10 cellular contexts compared by ENCODE assay signal in the genomic region with DNA sequence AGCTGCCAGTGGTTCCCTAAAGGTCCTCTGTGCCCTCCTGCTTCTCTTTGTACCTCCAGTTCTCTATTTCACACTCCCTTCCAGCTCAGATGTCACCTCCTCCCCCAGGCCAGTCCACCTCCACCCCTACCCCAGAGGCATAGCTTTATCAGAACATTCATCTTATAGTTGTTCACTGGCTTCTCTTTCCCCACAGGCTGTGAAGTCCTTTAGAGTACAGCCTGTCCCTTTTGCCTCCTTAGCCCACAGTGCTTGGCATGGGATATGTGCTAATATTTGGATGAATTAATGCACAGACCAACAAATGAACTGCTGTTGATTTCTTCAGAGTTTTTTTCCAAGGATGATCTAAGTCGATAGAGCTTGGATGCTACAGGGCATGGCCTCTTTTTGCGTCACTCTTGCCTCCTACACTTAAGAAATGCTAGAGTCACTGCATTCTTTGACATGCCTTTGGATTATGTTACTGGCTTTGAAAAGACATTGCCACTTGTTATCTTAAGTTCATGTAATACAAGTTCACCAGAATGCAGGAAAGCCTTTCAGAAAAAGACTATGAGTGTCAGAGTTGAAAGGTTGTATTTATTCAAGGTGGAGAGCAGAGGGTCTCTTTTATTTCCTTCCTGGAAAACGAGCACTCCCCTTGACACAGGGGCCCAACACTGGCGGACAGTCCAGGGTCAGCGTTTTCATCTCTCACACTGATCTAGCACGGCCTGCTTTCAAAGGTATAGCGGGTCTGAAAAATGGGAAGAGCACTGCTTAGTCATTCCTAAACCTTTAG.
A peak's percentile ranks its signal among the peaks of the same experiment; 100 is the strongest.
DNase-seq lines count a peak whose midpoint lies in the region; ATAC-seq, FAIRE-seq and TF ChIP-seq lines count a peak whose summit lies in the region.
"Had no signal": no experiment of that assay in that cellular context is flagged by ENCODE, and none has a peak within 500 bp of the region (broad histone marks: within the 10 kb centered on the region; RNA-seq: fewer than 3 reads in every experiment).

No MANE protein-coding gene starts in this region.

- H3K4me1 Mint-ChIP-seq in activated naive CD4-positive, alpha-beta T cell treated with anti-CD3 and anti-CD28 coated beads, Interleukin-2, amount 10 ng/mL, durations not matched to agents 7 days and 5 days, result peaks cover 49% of the 10 kb centered on the region
- H3K4me1 Mint-ChIP-seq in activated naive CD8-positive, alpha-beta T cell (ENCODE audit: low read depth), result peaks cover 38% of the 10 kb centered on the region
- peaks cover 37% of the 10 kb centered on the region for H3K4me1 Mint-ChIP-seq in stimulated activated effector memory CD8-positive, alpha-beta T cell treated with anti-CD3 and anti-CD28 coated beads, Interleukin-12 subunit alpha, Interleukin-12 subunit beta, amount 100 ng/mL, for 72 hours

- CTCF ChIA-PET in activated naive CD4-positive, alpha-beta T cell treated with anti-CD3 and anti-CD28 coated beads, Interleukin-2, amount 10 ng/mL, durations not matched to agents 7 days and 5 days (lab: Charles Lee), result interaction anchor here (0.7 to 1.8 kb wide), 2 partner anchors 25 to 29 kb away, joined by 3 to 6 read pairs; no protein-coding TSS in a partner anchor

- no peak for FAIRE-seq in GM12891 (lab: Jason Lieb, UNC)

- H3K9me3 ChIP-seq in heart left ventricle, result peaks cover 0 to 5% (median 0%) of the 10 kb centered on the region in 12 donors

- H3K4me3 Mint-ChIP-seq in activated naive CD4-positive, alpha-beta T cell treated with anti-CD3 and anti-CD28 coated beads, Interleukin-2, amount 10 ng/mL, durations not matched to agents 7 days and 5 days, result no peak overlapping the region
- peak overlapping the region; percentile 32 for H3K4me3 Mint-ChIP-seq in activated naive CD8-positive, alpha-beta T cell
- no peak overlapping the region for H3K4me3 Mint-ChIP-seq in stimulated activated effector memory CD8-positive, alpha-beta T cell treated with anti-CD3 and anti-CD28 coated beads, Interleukin-12 subunit alpha, Interleukin-12 subunit beta, amount 100 ng/mL, for 72 hours

- peaks cover 0 to 62% (median 36%) of the 10 kb centered on the region in 9 donors for H3K36me3 ChIP-seq in heart left ventricle

- H3K9me3 Mint-ChIP-seq in activated naive CD4-positive, alpha-beta T cell treated with anti-CD3 and anti-CD28 coated beads, Interleukin-2, amount 10 ng/mL, durations not matched to agents 7 days and 5 days, result no peaks in the 10 kb centered on the region
- no peaks in the 10 kb centered on the region for H3K9me3 Mint-ChIP-seq in activated naive CD8-positive, alpha-beta T cell (ENCODE audit: low read depth)
- no peaks in the 10 kb centered on the region for H3K9me3 Mint-ChIP-seq in stimulated activated effector memory CD8-positive, alpha-beta T cell treated with anti-CD3 and anti-CD28 coated beads, Interleukin-12 subunit alpha, Interleukin-12 subunit beta, amount 100 ng/mL, for 72 hours

- ATAC-seq in heart left ventricle, result peak in 3 of 4 donors; percentile 15 to 50 (median 18)
- ATAC-seq in stimulated activated effector memory CD8-positive, alpha-beta T cell treated with anti-CD3 and anti-CD28 coated beads, Interleukin-12 subunit alpha, Interleukin-12 subunit beta, amount 100 ng/mL, for 72 hours, result no peak

- DNase-seq in activated naive CD4-positive, alpha-beta T cell treated with anti-CD3 and anti-CD28 coated beads, Interleukin-2, amount 10 ng/mL, durations not matched to agents 7 days and 5 days, result no peak
- no peak for DNase-seq in activated naive CD4-positive, alpha-beta T cell treated with anti-CD3 and anti-CD28 coated beads, Interleukin-2, amount 50 U/mL, for 16 hours
- DNase-seq in heart left ventricle (no peak), putamen (ENCODE audit: low spot score) (no peak), GM12891 (ENCODE audit: insufficient read length, low spot score) (no peak), posterior cingulate gyrus (no peak)
- DNase-seq in stimulated activated effector memory CD8-positive, alpha-beta T cell treated with anti-CD3 and anti-CD28 coated beads, Interleukin-12 subunit alpha, Interleukin-12 subunit beta, amount 100 ng/mL, for 72 hours (ENCODE audit: low spot score in 2 of 2), result no peak
- DNase-seq: activated CD4-positive, alpha-beta T cell treated with anti-CD3 and anti-CD28 coated beads, Interleukin-2, amount 50 U/mL, for 1 hour; NCI-H2107 had no signal

- TF ChIP-seq POLR2A in heart left ventricle (IDR thresholded peaks at IDR 0.05) (no peak), GM12891 (IDR thresholded peaks at IDR 0.05; ENCODE audit: low read depth, low read length) (no peak)

- H3K27ac Mint-ChIP-seq in activated naive CD4-positive, alpha-beta T cell treated with anti-CD3 and anti-CD28 coated beads, Interleukin-2, amount 10 ng/mL, durations not matched to agents 7 days and 5 days, result peak overlapping the region; percentile 83
- peak overlapping the region; percentile 76 for H3K27ac Mint-ChIP-seq in activated naive CD8-positive, alpha-beta T cell
- H3K27ac Mint-ChIP-seq in stimulated activated effector memory CD8-positive, alpha-beta T cell treated with anti-CD3 and anti-CD28 coated beads, Interleukin-12 subunit alpha, Interleukin-12 subunit beta, amount 100 ng/mL, for 72 hours, result peak overlapping the region; percentile 66

- H3K4me3 ChIP-seq in heart left ventricle, result no peak overlapping the region

- 87 to 90% (median 88%) methylated on average over 7 of the region's 7 CpGs for WGBS in heart left ventricle, 4 donors

- no peak overlapping the region for H3K27ac ChIP-seq in heart left ventricle

- no peaks in the 10 kb centered on the region for H3K27me3 ChIP-seq in heart left ventricle

- peaks cover 65% of the 10 kb centered on the region for H3K36me3 Mint-ChIP-seq in activated naive CD4-positive, alpha-beta T cell treated with anti-CD3 and anti-CD28 coated beads, Interleukin-2, amount 10 ng/mL, durations not matched to agents 7 days and 5 days
- peaks cover 18% of the 10 kb centered on the region for H3K36me3 Mint-ChIP-seq in activated naive CD8-positive, alpha-beta T cell
- peaks cover 92% of the 10 kb centered on the region for H3K36me3 Mint-ChIP-seq in stimulated activated effector memory CD8-positive, alpha-beta T cell treated with anti-CD3 and anti-CD28 coated beads, Interleukin-12 subunit alpha, Interleukin-12 subunit beta, amount 100 ng/mL, for 72 hours

- H3K4me1 ChIP-seq in heart left ventricle, result peaks cover 0 to 17% (median 0%) of the 10 kb centered on the region in 12 donors

- intact Hi-C loops in heart left ventricle (cut with DNase I), result no loop called here
- intact Hi-C loops in posterior cingulate gyrus (cut with DNase I), result no loop called here

- H3K27me3 Mint-ChIP-seq in activated naive CD4-positive, alpha-beta T cell treated with anti-CD3 and anti-CD28 coated beads, Interleukin-2, amount 10 ng/mL, durations not matched to agents 7 days and 5 days, result no peaks in the 10 kb centered on the region
- H3K27me3 Mint-ChIP-seq in activated naive CD8-positive, alpha-beta T cell, result no peaks in the 10 kb centered on the region

- no peak for TF ChIP-seq CTCF in heart left ventricle (IDR thresholded peaks at IDR 0.05)

TF ChIP-seq in GM12891, 5 proteins besides CTCF, POLR2A, EP300 and RAD21:
- TF ChIP-seq SPI1 (IDR thresholded peaks at IDR 0.05; ENCODE audit: low read depth, low read length) (no peak), POU2F2 (IDR thresholded peaks at IDR 0.05; ENCODE audit: low read depth, low read length) (no peak), TAF1 (IDR thresholded peaks at IDR 0.05; ENCODE audit: low read depth, low read length) (no peak), POLR2AphosphoS5 (IDR thresholded peaks at IDR 0.05; ENCODE audit: low read depth, low read length) (no peak), PAX5 (IDR thresholded peaks at IDR 0.05; ENCODE audit: insufficient read depth, low read length, severe bottlenecking) (no peak)
TF ChIP-seq in GM12891: peak in this region for 0.
